In genomic region chr2:213066445-213066746, GRCh38 we compare ENCODE assay signal across 11 cellular contexts.
DNase-seq lines count a peak whose midpoint lies in the region; ATAC-seq and TF ChIP-seq lines count a peak whose summit lies in the region.
"Had no signal": no experiment of that assay in that cellular context is flagged by ENCODE, and none has a peak within 500 bp of the region (broad histone marks: within the 10 kb centered on the region; RNA-seq: fewer than 3 reads in every experiment).

No MANE protein-coding gene starts in this region.

- no peak overlapping the region for H4K91ac ChIP-seq in trophoblast cell (ENCODE audit: low read depth, low read length)

- H3K4me1 Mint-ChIP-seq in T-helper 17 cell: peaks cover 11% of the 10 kb centered on the region

- peak overlapping the region; percentile 36 for H3K4me3 ChIP-seq in coronary artery
- no peak overlapping the region for H3K4me3 ChIP-seq in trophoblast cell (ENCODE audit: low read depth, low read length)

- H2AFZ ChIP-seq in trophoblast cell (ENCODE audit: insufficient read depth, low read length, poor library complexity): peak overlapping the region; percentile 1

- H3K9ac ChIP-seq in trophoblast cell (ENCODE audit: low read length): no peak overlapping the region

- H3K4me2 ChIP-seq in trophoblast cell (ENCODE audit: low read length): peak overlapping the region; percentile 30

- DNase-seq in coronary artery (ENCODE audit: low spot score) (no peak), trophoblast cell (no peak), T-helper 17 cell (no peak), RKO (ENCODE audit: low spot score) (no peak)
- DNase-seq in activated CD4-positive, CD25-positive, alpha-beta regulatory T cell treated with anti-CD3 and anti-CD28 coated beads, Interleukin-2, amount 50 U/mL, for 72 hours: no peak
- DNase-seq: activated effector memory CD4-positive, alpha-beta T cell treated with anti-CD3 and anti-CD28 coated beads, Interleukin-2, amount 50 U/mL, for 16 hours; effector CD8-positive, alpha-beta T cell; T-helper 9 cell had no signal

- no peak overlapping the region for H4K8ac ChIP-seq in trophoblast cell (ENCODE audit: low read depth, low read length)

- no peaks in the 10 kb centered on the region for H3K79me1 ChIP-seq in trophoblast cell (ENCODE audit: low read length)

- no peak overlapping the region for H2BK120ac ChIP-seq in trophoblast cell (ENCODE audit: insufficient read depth, low read length, poor library complexity)

- ATAC-seq in GM18861 (IDR thresholded peaks at IDR 0.05; ENCODE audit: unreplicated experiment) (peak; percentile 37), HG03159 (IDR thresholded peaks at IDR 0.05; ENCODE audit: unreplicated experiment) (peak; percentile 44), T-helper 17 cell (no peak), HG03457 (IDR thresholded peaks at IDR 0.05; ENCODE audit: unreplicated experiment) (no peak)

- no peak overlapping the region for H3K14ac ChIP-seq in trophoblast cell (ENCODE audit: low read length)

- H3K27ac ChIP-seq in coronary artery (no peak overlapping the region), trophoblast cell (ENCODE audit: low read depth, low read length) (no peak overlapping the region)

- H3K27me3 ChIP-seq in trophoblast cell (ENCODE audit: insufficient read depth, low read length): no peaks in the 10 kb centered on the region

- H3K23ac ChIP-seq in trophoblast cell (ENCODE audit: low read length): no peak overlapping the region

- H2BK12ac ChIP-seq in trophoblast cell (ENCODE audit: low read length): no peak overlapping the region

- H3K79me2 ChIP-seq in trophoblast cell (ENCODE audit: control insufficient read depth, insufficient read depth, low read length, poor library complexity): no peaks in the 10 kb centered on the region

- TF ChIP-seq CTCF in coronary artery (IDR thresholded peaks at IDR 0.05): no peak

- WGBS in trophoblast cell (ENCODE audit: extremely low coverage, insufficient coverage, insufficient read length): no CpG with 5 or more reads among the region's 1 CpG

- no peak overlapping the region for H3K27ac Mint-ChIP-seq in T-helper 17 cell

- no peak overlapping the region for H4K12ac ChIP-seq in trophoblast cell (ENCODE audit: low read depth, low read length)

- no peaks in the 10 kb centered on the region for H3K27me3 Mint-ChIP-seq in T-helper 17 cell

- H3K36me3 Mint-ChIP-seq in T-helper 17 cell (ENCODE audit: low read depth): no peaks in the 10 kb centered on the region

- H3K4me3 Mint-ChIP-seq in T-helper 17 cell: no peak overlapping the region

- H3K9me3 ChIP-seq in trophoblast cell (ENCODE audit: insufficient read depth, low read depth, low read length): no peaks in the 10 kb centered on the region
- no peaks in the 10 kb centered on the region for H3K9me3 ChIP-seq in T-helper 17 cell (ENCODE audit: control insufficient read depth, low read length, poor library complexity, severe bottlenecking)

- no peaks in the 10 kb centered on the region for H3K36me3 ChIP-seq in trophoblast cell (ENCODE audit: control insufficient read depth in 1 of 2, insufficient read depth in 2 of 2, low read length in 2 of 2)

- H3K18ac ChIP-seq in trophoblast cell (ENCODE audit: low read length): no peak overlapping the region

- H2AK5ac ChIP-seq in trophoblast cell (ENCODE audit: low read length): no peak overlapping the region

- H2BK5ac ChIP-seq in trophoblast cell (ENCODE audit: low read depth, low read length, poor library complexity): no peak overlapping the region

- H3K4ac ChIP-seq in trophoblast cell (ENCODE audit: low read depth, low read length): no peak overlapping the region

- no peaks in the 10 kb centered on the region for H3K4me1 ChIP-seq in trophoblast cell (ENCODE audit: control insufficient read depth in 1 of 2, insufficient read depth in 2 of 2, low read length in 2 of 2)

Comparison
In these comparisons a context has a peak if more than half of its experiments do, and no peak if none do; other contexts are left out.
1. ATAC-seq: peak in GM18861 (single experiment) and HG03159 (single experiment); none in T-helper 17 cell (single experiment) and HG03457 (single experiment).